7 cellular contexts compared by ENCODE assay signal in genomic region chr5:40108709-40109407, GRCh38.
DNase-seq lines count a peak whose midpoint lies in the region; ATAC-seq, FAIRE-seq and TF ChIP-seq lines count a peak whose summit lies in the region.
"Not testable (repeated sequence)": the region's sequence is repeated elsewhere in the genome, so short reads cannot be mapped to it uniquely, and the experiment has no call there.

No MANE protein-coding gene starts in this region.

- H3K9me2 ChIP-seq in HCT116 (ENCODE audit: insufficient read depth) = not testable (repeated sequence)

- H4K20me1 ChIP-seq in HCT116 (ENCODE audit: insufficient read depth) = not testable (repeated sequence)

- CTCF ChIA-PET in HCT116 (lab: Charles Lee) = not testable (repeated sequence)

- peak; percentile 86 for FAIRE-seq in pancreas (lab: Jason Lieb, UNC)

- not testable (repeated sequence) for H3K27me3 ChIP-seq in HCT116 (ENCODE audit: insufficient read depth, low read length); pancreas

- intact Hi-C loops in HCT116 (cut with micrococcal nuclease); pancreas (cut with DNase I): not testable (repeated sequence)

- TF ChIP-seq POLR2A in HCT116 (IDR thresholded peaks at IDR 0.05; ENCODE audit: borderline replicate concordance, extremely low read depth, insufficient read depth, insufficient read length) = not testable (repeated sequence)

- 32 to 36% methylated on average over 5 of the region's 5 CpGs for WGBS in pancreas, 2 donors

- TF ChIP-seq CTCF in AG10803 (conservative IDR thresholded peaks at IDR 0.05; ENCODE audit: low read length); HCT116 (IDR thresholded peaks at IDR 0.05 in 2 of 3, conservative IDR thresholded peaks at IDR 0.05 in 1 of 3; ENCODE audit: borderline replicate concordance in 1 of 3, insufficient read depth in 1 of 3, low read depth in 2 of 3, low read length in 2 of 3); VCaP (conservative IDR thresholded peaks at IDR 0.05); fibroblast of villous mesenchyme (IDR thresholded peaks at IDR 0.05; ENCODE audit: insufficient read depth, low read depth, low read length); pancreas (IDR thresholded peaks at IDR 0.05): not testable (repeated sequence)

- H3K36me3 ChIP-seq in HCT116 (ENCODE audit: control insufficient read depth in 1 of 2, insufficient read depth in 2 of 2, low read length in 2 of 2); pancreas: not testable (repeated sequence)

- TF ChIP-seq RAD21 in HCT116 (IDR thresholded peaks at IDR 0.05; ENCODE audit: low read depth) = not testable (repeated sequence)

- not testable (repeated sequence) for H3K4me3 ChIP-seq in AG10803 (ENCODE audit: low read length); HCT116 (replicated peaks in 1 of 2; ENCODE audit: low read depth in 1 of 2, low read length in 2 of 2); fibroblast of villous mesenchyme (ENCODE audit: low read depth, low read length); pancreas

- ATAC-seq in HCT116, pancreas: not testable (repeated sequence)

- BruUV-seq in HCT116 (replicated peaks; lab: Mats Ljungman, UMichigan) = not testable (repeated sequence)

- DNase-seq in AG10803 (ENCODE audit: low read depth) (peak; percentile 48), NCI-H226 (peak; percentile 58), dedifferentiated amniotic fluid mesenchymal stem cell (ENCODE audit: extremely low spot score) (peak; percentile 47), fibroblast of villous mesenchyme (ENCODE audit: low read depth) (peak; percentile 40), pancreas (peak in 1 of 6 donors; percentile 45)
- DNase-seq in HCT116 (ENCODE audit: low read depth, low spot score) = not testable (repeated sequence)

- not testable (repeated sequence) for H3K79me2 ChIP-seq in HCT116 (ENCODE audit: insufficient read depth, low read length)

- H3K4me1 ChIP-seq in HCT116 (ENCODE audit: control insufficient read depth in 1 of 2, insufficient read depth in 2 of 2, low read length in 2 of 2) = not testable (repeated sequence)
- peaks cover 6 to 12% (median 7%) of the 10 kb centered on the region in 3 donors for H3K4me1 ChIP-seq in pancreas

- not testable (repeated sequence) for H3K9me3 ChIP-seq in HCT116 (ENCODE audit: control insufficient read depth in 1 of 2, insufficient read depth in 1 of 2, low read depth in 1 of 2, low read length in 2 of 2); pancreas

- POLR2A ChIA-PET in HCT116 (lab: Charles Lee) = not testable (repeated sequence)

- not testable (repeated sequence) for H2AFZ ChIP-seq in HCT116 (ENCODE audit: low read depth, low read length, poor library complexity, severe bottlenecking)

- not testable (repeated sequence) for H3K9ac ChIP-seq in HCT116 (ENCODE audit: low read length)

- H3K27ac ChIP-seq in HCT116 (ENCODE audit: low read depth, low read length) = not testable (repeated sequence)
- H3K27ac ChIP-seq in VCaP (peak overlapping the region; percentile 48), pancreas (peak overlapping the region in 2 of 4 donors; percentile 25 to 39)

- RAD21 ChIA-PET in HCT116 (lab: Charles Lee; ENCODE audit: low non-redundant PET in 1 of 2, low total read pairs in 2 of 2, uncharacterized antibody in 2 of 2, unreplicated experiment in 2 of 2) = not testable (repeated sequence)

- H3K4me2 ChIP-seq in HCT116 (ENCODE audit: low read length) = 0 out of 2 replicates have a peak overlapping the region, but pooled peaks have one; percentile 17

TF ChIP-seq in HCT116, 20 proteins besides CTCF, POLR2A, EP300 and RAD21:
- TF ChIP-seq JUND (IDR thresholded peaks at IDR 0.05) (peak; percentile 29; the same call in 1 of the 2 replicates), SRF (IDR thresholded peaks at IDR 0.05; ENCODE audit: low read depth) (peak; percentile 50; the same call in 1 of the 2 replicates)
